Comparison of ENCODE assay signal across 2 cellular contexts in the genomic region with DNA sequence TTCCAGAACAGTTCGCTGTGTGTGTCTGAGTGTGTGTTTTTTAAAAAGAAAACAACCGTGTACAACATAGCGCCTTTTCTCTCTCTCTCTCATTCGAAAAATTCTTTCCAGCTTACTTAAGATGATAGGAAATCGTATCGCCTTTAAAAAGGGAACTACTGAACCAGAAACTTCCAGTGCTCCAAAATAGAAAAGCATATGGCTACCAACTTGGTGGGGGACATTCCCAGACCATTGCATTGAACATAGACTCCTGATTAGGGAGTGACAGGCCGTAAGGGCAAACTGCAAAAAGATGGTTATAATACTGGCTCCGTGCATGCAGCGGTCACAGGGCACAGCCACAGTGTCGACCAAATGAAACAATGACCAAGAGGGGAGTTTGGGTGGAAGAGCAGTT.
TF ChIP-seq lines count a peak whose summit lies in the region.

No MANE protein-coding gene starts in this region.

TF ChIP-seq in H1, 55 proteins besides CTCF, POLR2A, EP300 and RAD21 (continues in another document):
- TF ChIP-seq, protein P1, sequence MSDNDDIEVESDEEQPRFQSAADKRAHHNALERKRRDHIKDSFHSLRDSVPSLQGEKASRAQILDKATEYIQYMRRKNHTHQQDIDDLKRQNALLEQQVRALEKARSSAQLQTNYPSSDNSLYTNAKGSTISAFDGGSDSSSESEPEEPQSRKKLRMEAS (IDR thresholded peaks at IDR 0.05) = no peak
- TF ChIP-seq, protein P2, sequence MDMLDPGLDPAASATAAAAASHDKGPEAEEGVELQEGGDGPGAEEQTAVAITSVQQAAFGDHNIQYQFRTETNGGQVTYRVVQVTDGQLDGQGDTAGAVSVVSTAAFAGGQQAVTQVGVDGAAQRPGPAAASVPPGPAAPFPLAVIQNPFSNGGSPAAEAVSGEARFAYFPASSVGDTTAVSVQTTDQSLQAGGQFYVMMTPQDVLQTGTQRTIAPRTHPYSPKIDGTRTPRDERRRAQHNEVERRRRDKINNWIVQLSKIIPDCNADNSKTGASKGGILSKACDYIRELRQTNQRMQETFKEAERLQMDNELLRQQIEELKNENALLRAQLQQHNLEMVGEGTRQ (IDR thresholded peaks at IDR 0.05; ENCODE audit: low read length) = no peak
- TF ChIP-seq KDM1A (IDR thresholded peaks at IDR 0.05; ENCODE audit: borderline replicate concordance, low read length) = no peak
- no peak for TF ChIP-seq ZNF274 (IDR thresholded peaks at IDR 0.05; ENCODE audit: borderline replicate concordance, extremely low read depth, low read length)
- TF ChIP-seq SP2 (IDR thresholded peaks at IDR 0.05; ENCODE audit: low read length) = no peak
- TF ChIP-seq HDAC2 (IDR thresholded peaks at IDR 0.05; ENCODE audit: borderline replicate concordance in 1 of 2, low read depth in 2 of 2, low read length in 2 of 2) = no peak
- TF ChIP-seq FOSL1 (IDR thresholded peaks at IDR 0.05; ENCODE audit: insufficient read depth, low read depth, low read length) = no peak
- no peak for TF ChIP-seq YY1 (IDR thresholded peaks at IDR 0.05; ENCODE audit: low read depth, low read length)
- TF ChIP-seq BRCA1 (IDR thresholded peaks at IDR 0.05; ENCODE audit: low read depth, low read length) = no peak
- TF ChIP-seq, protein P3, sequence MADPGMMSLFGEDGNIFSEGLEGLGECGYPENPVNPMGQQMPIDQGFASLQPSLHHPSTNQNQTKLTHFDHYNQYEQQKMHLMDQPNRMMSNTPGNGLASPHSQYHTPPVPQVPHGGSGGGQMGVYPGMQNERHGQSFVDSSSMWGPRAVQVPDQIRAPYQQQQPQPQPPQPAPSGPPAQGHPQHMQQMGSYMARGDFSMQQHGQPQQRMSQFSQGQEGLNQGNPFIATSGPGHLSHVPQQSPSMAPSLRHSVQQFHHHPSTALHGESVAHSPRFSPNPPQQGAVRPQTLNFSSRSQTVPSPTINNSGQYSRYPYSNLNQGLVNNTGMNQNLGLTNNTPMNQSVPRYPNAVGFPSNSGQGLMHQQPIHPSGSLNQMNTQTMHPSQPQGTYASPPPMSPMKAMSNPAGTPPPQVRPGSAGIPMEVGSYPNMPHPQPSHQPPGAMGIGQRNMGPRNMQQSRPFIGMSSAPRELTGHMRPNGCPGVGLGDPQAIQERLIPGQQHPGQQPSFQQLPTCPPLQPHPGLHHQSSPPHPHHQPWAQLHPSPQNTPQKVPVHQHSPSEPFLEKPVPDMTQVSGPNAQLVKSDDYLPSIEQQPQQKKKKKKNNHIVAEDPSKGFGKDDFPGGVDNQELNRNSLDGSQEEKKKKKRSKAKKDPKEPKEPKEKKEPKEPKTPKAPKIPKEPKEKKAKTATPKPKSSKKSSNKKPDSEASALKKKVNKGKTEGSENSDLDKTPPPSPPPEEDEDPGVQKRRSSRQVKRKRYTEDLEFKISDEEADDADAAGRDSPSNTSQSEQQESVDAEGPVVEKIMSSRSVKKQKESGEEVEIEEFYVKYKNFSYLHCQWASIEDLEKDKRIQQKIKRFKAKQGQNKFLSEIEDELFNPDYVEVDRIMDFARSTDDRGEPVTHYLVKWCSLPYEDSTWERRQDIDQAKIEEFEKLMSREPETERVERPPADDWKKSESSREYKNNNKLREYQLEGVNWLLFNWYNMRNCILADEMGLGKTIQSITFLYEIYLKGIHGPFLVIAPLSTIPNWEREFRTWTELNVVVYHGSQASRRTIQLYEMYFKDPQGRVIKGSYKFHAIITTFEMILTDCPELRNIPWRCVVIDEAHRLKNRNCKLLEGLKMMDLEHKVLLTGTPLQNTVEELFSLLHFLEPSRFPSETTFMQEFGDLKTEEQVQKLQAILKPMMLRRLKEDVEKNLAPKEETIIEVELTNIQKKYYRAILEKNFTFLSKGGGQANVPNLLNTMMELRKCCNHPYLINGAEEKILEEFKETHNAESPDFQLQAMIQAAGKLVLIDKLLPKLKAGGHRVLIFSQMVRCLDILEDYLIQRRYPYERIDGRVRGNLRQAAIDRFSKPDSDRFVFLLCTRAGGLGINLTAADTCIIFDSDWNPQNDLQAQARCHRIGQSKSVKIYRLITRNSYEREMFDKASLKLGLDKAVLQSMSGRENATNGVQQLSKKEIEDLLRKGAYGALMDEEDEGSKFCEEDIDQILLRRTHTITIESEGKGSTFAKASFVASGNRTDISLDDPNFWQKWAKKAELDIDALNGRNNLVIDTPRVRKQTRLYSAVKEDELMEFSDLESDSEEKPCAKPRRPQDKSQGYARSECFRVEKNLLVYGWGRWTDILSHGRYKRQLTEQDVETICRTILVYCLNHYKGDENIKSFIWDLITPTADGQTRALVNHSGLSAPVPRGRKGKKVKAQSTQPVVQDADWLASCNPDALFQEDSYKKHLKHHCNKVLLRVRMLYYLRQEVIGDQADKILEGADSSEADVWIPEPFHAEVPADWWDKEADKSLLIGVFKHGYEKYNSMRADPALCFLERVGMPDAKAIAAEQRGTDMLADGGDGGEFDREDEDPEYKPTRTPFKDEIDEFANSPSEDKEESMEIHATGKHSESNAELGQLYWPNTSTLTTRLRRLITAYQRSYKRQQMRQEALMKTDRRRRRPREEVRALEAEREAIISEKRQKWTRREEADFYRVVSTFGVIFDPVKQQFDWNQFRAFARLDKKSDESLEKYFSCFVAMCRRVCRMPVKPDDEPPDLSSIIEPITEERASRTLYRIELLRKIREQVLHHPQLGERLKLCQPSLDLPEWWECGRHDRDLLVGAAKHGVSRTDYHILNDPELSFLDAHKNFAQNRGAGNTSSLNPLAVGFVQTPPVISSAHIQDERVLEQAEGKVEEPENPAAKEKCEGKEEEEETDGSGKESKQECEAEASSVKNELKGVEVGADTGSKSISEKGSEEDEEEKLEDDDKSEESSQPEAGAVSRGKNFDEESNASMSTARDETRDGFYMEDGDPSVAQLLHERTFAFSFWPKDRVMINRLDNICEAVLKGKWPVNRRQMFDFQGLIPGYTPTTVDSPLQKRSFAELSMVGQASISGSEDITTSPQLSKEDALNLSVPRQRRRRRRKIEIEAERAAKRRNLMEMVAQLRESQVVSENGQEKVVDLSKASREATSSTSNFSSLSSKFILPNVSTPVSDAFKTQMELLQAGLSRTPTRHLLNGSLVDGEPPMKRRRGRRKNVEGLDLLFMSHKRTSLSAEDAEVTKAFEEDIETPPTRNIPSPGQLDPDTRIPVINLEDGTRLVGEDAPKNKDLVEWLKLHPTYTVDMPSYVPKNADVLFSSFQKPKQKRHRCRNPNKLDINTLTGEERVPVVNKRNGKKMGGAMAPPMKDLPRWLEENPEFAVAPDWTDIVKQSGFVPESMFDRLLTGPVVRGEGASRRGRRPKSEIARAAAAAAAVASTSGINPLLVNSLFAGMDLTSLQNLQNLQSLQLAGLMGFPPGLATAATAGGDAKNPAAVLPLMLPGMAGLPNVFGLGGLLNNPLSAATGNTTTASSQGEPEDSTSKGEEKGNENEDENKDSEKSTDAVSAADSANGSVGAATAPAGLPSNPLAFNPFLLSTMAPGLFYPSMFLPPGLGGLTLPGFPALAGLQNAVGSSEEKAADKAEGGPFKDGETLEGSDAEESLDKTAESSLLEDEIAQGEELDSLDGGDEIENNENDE (IDR thresholded peaks at IDR 0.05; ENCODE audit: insufficient replicate concordance, low read length) = no peak
- no peak for TF ChIP-seq CHD2 (IDR thresholded peaks at IDR 0.05; ENCODE audit: low read length)
- TF ChIP-seq TCF12 (IDR thresholded peaks at IDR 0.05; ENCODE audit: low read depth, low read length) = no peak
- no peak for TF ChIP-seq TAF1 (IDR thresholded peaks at IDR 0.05; ENCODE audit: low read depth, low read length)
- no peak for TF ChIP-seq EZH2 (IDR thresholded peaks at IDR 0.05; ENCODE audit: low read depth, low read length, severe bottlenecking)
- TF ChIP-seq RBBP5 (IDR thresholded peaks at IDR 0.05; ENCODE audit: borderline replicate concordance, low read depth, low read length) = no peak
- no peak for TF ChIP-seq SRF (IDR thresholded peaks at IDR 0.05; ENCODE audit: low read depth, low read length)

TF ChIP-seq in SK-N-SH, 30 proteins besides CTCF, POLR2A, EP300 and RAD21:
- TF ChIP-seq CHD2 (IDR thresholded peaks at IDR 0.05; ENCODE audit: low read length, partially characterized antibody) (no peak), GABPA (IDR thresholded peaks at IDR 0.05; ENCODE audit: low read depth) (no peak), TEAD4 (IDR thresholded peaks at IDR 0.05; ENCODE audit: borderline replicate concordance, insufficient read depth) (no peak), MEF2A (IDR thresholded peaks at IDR 0.05; ENCODE audit: borderline replicate concordance, low read depth) (no peak), TCF12 (IDR thresholded peaks at IDR 0.05) (no peak), SIN3A (IDR thresholded peaks at IDR 0.05; ENCODE audit: borderline replicate concordance, low read depth, low read length) (no peak), FOXJ3 (CRISPR knock-in tag; IDR thresholded peaks at IDR 0.05) (no peak), SMC3 (IDR thresholded peaks at IDR 0.05; ENCODE audit: low read depth, low read length) (no peak)
- TF ChIP-seq, protein P1 (IDR thresholded peaks at IDR 0.05; ENCODE audit: low read depth) = no peak
- TF ChIP-seq, protein P4, sequence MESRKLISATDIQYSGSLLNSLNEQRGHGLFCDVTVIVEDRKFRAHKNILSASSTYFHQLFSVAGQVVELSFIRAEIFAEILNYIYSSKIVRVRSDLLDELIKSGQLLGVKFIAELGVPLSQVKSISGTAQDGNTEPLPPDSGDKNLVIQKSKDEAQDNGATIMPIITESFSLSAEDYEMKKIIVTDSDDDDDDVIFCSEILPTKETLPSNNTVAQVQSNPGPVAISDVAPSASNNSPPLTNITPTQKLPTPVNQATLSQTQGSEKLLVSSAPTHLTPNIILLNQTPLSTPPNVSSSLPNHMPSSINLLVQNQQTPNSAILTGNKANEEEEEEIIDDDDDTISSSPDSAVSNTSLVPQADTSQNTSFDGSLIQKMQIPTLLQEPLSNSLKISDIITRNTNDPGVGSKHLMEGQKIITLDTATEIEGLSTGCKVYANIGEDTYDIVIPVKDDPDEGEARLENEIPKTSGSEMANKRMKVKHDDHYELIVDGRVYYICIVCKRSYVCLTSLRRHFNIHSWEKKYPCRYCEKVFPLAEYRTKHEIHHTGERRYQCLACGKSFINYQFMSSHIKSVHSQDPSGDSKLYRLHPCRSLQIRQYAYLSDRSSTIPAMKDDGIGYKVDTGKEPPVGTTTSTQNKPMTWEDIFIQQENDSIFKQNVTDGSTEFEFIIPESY (IDR thresholded peaks at IDR 0.05; ENCODE audit: borderline replicate concordance, low read depth) = no peak
- TF ChIP-seq, protein P5, sequence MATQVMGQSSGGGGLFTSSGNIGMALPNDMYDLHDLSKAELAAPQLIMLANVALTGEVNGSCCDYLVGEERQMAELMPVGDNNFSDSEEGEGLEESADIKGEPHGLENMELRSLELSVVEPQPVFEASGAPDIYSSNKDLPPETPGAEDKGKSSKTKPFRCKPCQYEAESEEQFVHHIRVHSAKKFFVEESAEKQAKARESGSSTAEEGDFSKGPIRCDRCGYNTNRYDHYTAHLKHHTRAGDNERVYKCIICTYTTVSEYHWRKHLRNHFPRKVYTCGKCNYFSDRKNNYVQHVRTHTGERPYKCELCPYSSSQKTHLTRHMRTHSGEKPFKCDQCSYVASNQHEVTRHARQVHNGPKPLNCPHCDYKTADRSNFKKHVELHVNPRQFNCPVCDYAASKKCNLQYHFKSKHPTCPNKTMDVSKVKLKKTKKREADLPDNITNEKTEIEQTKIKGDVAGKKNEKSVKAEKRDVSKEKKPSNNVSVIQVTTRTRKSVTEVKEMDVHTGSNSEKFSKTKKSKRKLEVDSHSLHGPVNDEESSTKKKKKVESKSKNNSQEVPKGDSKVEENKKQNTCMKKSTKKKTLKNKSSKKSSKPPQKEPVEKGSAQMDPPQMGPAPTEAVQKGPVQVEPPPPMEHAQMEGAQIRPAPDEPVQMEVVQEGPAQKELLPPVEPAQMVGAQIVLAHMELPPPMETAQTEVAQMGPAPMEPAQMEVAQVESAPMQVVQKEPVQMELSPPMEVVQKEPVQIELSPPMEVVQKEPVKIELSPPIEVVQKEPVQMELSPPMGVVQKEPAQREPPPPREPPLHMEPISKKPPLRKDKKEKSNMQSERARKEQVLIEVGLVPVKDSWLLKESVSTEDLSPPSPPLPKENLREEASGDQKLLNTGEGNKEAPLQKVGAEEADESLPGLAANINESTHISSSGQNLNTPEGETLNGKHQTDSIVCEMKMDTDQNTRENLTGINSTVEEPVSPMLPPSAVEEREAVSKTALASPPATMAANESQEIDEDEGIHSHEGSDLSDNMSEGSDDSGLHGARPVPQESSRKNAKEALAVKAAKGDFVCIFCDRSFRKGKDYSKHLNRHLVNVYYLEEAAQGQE (IDR thresholded peaks at IDR 0.05; ENCODE audit: low read depth, low read length) = no peak
